Comparison of ENCODE assay signal across 1 cellular context in the genomic region with DNA sequence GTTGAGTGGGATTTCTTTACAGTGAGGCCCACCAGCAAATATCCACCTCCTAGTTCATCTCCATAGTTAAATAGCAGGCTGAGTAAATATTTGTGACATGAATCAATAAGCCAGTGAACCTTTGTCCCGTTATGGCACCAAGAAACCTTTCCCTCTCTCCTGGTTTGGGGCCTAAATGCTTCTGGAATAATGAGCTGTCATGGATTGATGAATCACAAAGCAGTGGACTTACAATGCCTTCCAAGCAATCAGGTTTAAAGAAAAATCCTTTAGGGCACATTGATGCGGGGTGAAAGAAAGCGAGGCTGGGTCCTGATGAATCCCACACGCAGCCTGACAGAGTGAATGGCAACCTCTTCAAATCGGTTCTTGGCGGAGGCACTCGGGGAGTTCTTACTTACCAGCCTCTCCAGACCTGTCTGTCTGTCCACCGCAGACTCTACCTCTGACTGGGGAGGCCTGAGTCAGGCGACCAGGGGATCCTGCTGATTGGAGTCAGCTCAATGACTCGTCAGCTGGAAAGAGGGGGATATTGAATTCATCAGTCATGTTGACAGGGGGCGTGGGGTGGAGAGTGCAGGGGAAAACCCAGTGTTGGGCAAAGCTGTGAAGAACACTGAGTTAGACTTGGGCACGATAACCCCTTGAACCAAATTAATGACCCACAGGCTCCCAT.
TF ChIP-seq lines count a peak whose summit lies in the region.

No MANE protein-coding gene starts in this region.

TF ChIP-seq in HepG2, 621 proteins besides CTCF, POLR2A, EP300 and RAD21 (continued from another document and continues in another):
- TF ChIP-seq, protein P1, sequence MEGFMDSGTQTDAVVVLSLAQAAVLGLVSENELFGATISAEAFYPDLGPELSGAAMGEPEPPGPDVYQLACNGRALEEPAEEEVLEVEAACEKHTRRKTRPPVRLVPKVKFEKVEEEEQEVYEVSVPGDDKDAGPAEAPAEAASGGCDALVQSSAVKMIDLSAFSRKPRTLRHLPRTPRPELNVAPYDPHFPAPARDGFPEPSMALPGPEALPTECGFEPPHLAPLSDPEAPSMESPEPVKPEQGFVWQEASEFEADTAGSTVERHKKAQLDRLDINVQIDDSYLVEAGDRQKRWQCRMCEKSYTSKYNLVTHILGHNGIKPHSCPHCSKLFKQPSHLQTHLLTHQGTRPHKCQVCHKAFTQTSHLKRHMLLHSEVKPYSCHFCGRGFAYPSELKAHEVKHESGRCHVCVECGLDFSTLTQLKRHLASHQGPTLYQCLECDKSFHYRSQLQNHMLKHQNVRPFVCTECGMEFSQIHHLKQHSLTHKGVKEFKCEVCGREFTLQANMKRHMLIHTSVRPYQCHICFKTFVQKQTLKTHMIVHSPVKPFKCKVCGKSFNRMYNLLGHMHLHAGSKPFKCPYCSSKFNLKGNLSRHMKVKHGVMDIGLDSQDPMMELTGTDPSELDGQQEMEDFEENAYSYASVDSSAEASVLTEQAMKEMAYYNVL (CRISPR knock-in tag; IDR thresholded peaks at IDR 0.05; ENCODE audit: borderline replicate concordance): no peak; the same call in 1 of the 2 replicates
- no peak for TF ChIP-seq NR1H2 (CRISPR knock-in tag; IDR thresholded peaks at IDR 0.05; ENCODE audit: borderline replicate concordance, low read depth)
- no peak for TF ChIP-seq PCBP2 (optimal IDR thresholded peaks at IDR 0.05; ENCODE audit: low read depth, low read length, poor library complexity, severe bottlenecking)
- peak; percentile 91 for TF ChIP-seq FOXA3 (CRISPR knock-in tag; IDR thresholded peaks at IDR 0.05)
- no peak for TF ChIP-seq PHF20 (CRISPR knock-in tag; IDR thresholded peaks at IDR 0.05)
- TF ChIP-seq, protein P2, sequence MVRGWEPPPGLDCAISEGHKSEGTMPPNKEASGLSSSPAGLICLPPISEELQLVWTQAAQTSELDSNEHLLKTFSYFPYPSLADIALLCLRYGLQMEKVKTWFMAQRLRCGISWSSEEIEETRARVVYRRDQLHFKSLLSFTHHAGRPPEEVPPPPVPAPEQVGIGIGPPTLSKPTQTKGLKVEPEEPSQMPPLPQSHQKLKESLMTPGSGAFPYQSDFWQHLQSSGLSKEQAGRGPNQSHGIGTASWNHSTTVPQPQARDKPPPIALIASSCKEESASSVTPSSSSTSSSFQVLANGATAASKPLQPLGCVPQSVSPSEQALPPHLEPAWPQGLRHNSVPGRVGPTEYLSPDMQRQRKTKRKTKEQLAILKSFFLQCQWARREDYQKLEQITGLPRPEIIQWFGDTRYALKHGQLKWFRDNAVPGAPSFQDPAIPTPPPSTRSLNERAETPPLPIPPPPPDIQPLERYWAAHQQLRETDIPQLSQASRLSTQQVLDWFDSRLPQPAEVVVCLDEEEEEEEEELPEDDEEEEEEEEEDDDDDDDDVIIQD (CRISPR knock-in tag; IDR thresholded peaks at IDR 0.05; ENCODE audit: low read depth): peak; percentile 84; the same call in 1 of the 2 replicates
- peak; percentile 83; the same call in 1 of the 2 replicates for TF ChIP-seq FOXJ3 (CRISPR knock-in tag; IDR thresholded peaks at IDR 0.05; ENCODE audit: borderline replicate concordance)
- peak; percentile 80 for TF ChIP-seq GFI1 (CRISPR knock-in tag; IDR thresholded peaks at IDR 0.05; ENCODE audit: borderline replicate concordance)
- TF ChIP-seq ARNT (IDR thresholded peaks at IDR 0.05): no peak
- 0 out of 2 replicates have a peak, but pooled peaks have one; percentile 33 for TF ChIP-seq ZNF317 (CRISPR knock-in tag; IDR thresholded peaks at IDR 0.05)
- no peak for TF ChIP-seq JARID2 (CRISPR knock-in tag; IDR thresholded peaks at IDR 0.05; ENCODE audit: insufficient replicate concordance)
- peak; percentile 15 for TF ChIP-seq YY1 (IDR thresholded peaks at IDR 0.05; ENCODE audit: insufficient read depth, insufficient replicate concordance, low read depth, low read length)
- TF ChIP-seq, protein P3, sequence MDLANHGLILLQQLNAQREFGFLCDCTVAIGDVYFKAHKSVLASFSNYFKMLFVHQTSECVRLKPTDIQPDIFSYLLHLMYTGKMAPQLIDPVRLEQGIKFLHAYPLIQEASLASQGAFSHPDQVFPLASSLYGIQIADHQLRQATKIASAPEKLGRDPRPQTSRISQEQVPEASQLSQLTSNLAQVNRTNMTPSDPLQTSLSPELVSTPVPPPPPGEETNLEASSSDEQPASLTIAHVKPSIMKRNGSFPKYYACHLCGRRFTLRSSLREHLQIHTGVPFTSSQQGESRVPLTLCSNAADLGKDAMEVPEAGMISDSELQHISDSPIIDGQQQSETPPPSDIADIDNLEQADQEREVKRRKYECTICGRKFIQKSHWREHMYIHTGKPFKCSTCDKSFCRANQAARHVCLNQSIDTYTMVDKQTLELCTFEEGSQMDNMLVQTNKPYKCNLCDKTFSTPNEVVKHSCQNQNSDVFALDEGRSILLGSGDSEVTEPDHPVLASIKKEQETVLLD (CRISPR knock-in tag; IDR thresholded peaks at IDR 0.05; ENCODE audit: low read depth): no peak
- TF ChIP-seq RELA (CRISPR knock-in tag; IDR thresholded peaks at IDR 0.05): peak; percentile 93; the same call in 1 of the 2 replicates
- no peak for TF ChIP-seq ZNF792 (CRISPR knock-in tag; IDR thresholded peaks at IDR 0.05)
- TF ChIP-seq RXRB (CRISPR knock-in tag; IDR thresholded peaks at IDR 0.05; ENCODE audit: borderline replicate concordance): peak; percentile 66
- TF ChIP-seq, protein P4, sequence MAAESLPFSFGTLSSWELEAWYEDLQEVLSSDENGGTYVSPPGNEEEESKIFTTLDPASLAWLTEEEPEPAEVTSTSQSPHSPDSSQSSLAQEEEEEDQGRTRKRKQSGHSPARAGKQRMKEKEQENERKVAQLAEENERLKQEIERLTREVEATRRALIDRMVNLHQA (CRISPR knock-in tag; IDR thresholded peaks at IDR 0.05): no peak
- peak; percentile 69 for TF ChIP-seq BCL6 (CRISPR knock-in tag; IDR thresholded peaks at IDR 0.05)
- no peak for TF ChIP-seq KDM5B (CRISPR knock-in tag; IDR thresholded peaks at IDR 0.05; ENCODE audit: borderline replicate concordance)
- no peak for TF ChIP-seq ZNF136 (CRISPR knock-in tag; IDR thresholded peaks at IDR 0.05; ENCODE audit: low read depth)
- TF ChIP-seq, protein P5, sequence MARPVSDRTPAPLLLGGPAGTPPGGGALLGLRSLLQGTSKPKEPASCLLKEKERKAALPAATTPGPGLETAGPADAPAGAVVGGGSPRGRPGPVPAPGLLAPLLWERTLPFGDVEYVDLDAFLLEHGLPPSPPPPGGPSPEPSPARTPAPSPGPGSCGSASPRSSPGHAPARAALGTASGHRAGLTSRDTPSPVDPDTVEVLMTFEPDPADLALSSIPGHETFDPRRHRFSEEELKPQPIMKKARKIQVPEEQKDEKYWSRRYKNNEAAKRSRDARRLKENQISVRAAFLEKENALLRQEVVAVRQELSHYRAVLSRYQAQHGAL (CRISPR knock-in tag; IDR thresholded peaks at IDR 0.05; ENCODE audit: not compliant biosample characterization): no peak
- TF ChIP-seq, protein P6, sequence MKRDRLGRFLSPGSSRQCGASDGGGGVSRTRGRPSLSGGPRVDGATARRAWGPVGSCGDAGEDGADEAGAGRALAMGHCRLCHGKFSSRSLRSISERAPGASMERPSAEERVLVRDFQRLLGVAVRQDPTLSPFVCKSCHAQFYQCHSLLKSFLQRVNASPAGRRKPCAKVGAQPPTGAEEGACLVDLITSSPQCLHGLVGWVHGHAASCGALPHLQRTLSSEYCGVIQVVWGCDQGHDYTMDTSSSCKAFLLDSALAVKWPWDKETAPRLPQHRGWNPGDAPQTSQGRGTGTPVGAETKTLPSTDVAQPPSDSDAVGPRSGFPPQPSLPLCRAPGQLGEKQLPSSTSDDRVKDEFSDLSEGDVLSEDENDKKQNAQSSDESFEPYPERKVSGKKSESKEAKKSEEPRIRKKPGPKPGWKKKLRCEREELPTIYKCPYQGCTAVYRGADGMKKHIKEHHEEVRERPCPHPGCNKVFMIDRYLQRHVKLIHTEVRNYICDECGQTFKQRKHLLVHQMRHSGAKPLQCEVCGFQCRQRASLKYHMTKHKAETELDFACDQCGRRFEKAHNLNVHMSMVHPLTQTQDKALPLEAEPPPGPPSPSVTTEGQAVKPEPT (CRISPR knock-in tag; IDR thresholded peaks at IDR 0.05; ENCODE audit: low read depth): no peak
- TF ChIP-seq HOXA3 (CRISPR knock-in tag; IDR thresholded peaks at IDR 0.05): peak; percentile 81
- TF ChIP-seq, protein P7, sequence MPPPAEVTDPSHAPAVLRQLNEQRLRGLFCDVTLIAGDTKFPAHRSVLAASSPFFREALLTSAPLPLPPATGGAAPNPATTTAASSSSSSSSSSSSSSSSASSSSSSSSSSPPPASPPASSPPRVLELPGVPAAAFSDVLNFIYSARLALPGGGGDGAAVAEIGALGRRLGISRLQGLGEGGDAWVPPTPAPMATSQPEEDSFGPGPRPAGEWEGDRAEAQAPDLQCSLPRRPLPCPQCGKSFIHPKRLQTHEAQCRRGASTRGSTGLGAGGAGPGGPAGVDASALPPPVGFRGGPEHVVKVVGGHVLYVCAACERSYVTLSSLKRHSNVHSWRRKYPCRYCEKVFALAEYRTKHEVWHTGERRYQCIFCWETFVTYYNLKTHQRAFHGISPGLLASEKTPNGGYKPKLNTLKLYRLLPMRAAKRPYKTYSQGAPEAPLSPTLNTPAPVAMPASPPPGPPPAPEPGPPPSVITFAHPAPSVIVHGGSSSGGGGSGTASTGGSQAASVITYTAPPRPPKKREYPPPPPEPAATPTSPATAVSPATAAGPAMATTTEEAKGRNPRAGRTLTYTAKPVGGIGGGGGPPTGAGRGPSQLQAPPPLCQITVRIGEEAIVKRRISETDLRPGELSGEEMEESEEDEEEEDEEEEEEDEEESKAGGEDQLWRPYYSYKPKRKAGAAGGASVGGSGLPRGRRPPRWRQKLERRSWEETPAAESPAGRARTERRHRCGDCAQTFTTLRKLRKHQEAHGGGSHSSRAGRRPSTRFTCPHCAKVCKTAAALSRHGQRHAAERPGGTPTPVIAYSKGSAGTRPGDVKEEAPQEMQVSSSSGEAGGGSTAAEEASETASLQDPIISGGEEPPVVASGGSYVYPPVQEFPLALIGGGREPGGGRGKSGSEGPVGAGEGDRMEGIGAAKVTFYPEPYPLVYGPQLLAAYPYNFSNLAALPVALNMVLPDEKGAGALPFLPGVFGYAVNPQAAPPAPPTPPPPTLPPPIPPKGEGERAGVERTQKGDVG (CRISPR knock-in tag; IDR thresholded peaks at IDR 0.05; ENCODE audit: borderline replicate concordance): 0 out of 2 replicates have a peak, but pooled peaks have one; percentile 27
- TF ChIP-seq ZNF430 (CRISPR knock-in tag; IDR thresholded peaks at IDR 0.05): peak; percentile 5; the same call in 1 of the 2 replicates
- TF ChIP-seq ELF3 (CRISPR knock-in tag; IDR thresholded peaks at IDR 0.05): 0 out of 2 replicates have a peak, but pooled peaks have one; percentile 27
- TF ChIP-seq, protein P8, sequence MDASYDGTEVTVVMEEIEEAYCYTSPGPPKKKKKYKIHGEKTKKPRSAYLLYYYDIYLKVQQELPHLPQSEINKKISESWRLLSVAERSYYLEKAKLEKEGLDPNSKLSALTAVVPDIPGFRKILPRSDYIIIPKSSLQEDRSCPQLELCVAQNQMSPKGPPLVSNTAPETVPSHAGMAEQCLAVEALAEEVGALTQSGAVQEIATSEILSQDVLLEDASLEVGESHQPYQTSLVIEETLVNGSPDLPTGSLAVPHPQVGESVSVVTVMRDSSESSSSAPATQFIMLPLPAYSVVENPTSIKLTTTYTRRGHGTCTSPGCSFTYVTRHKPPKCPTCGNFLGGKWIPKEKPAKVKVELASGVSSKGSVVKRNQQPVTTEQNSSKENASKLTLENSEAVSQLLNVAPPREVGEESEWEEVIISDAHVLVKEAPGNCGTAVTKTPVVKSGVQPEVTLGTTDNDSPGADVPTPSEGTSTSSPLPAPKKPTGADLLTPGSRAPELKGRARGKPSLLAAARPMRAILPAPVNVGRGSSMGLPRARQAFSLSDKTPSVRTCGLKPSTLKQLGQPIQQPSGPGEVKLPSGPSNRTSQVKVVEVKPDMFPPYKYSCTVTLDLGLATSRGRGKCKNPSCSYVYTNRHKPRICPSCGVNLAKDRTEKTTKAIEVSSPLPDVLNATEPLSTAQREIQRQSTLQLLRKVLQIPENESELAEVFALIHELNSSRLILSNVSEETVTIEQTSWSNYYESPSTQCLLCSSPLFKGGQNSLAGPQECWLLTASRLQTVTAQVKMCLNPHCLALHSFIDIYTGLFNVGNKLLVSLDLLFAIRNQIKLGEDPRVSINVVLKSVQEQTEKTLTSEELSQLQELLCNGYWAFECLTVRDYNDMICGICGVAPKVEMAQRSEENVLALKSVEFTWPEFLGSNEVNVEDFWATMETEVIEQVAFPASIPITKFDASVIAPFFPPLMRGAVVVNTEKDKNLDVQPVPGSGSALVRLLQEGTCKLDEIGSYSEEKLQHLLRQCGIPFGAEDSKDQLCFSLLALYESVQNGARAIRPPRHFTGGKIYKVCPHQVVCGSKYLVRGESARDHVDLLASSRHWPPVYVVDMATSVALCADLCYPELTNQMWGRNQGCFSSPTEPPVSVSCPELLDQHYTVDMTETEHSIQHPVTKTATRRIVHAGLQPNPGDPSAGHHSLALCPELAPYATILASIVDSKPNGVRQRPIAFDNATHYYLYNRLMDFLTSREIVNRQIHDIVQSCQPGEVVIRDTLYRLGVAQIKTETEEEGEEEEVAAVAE (CRISPR knock-in tag; IDR thresholded peaks at IDR 0.05; ENCODE audit: borderline replicate concordance): 0 out of 2 replicates have a peak, but pooled peaks have one; percentile 34
- no peak for TF ChIP-seq NFE2L1 (CRISPR knock-in tag; IDR thresholded peaks at IDR 0.05; ENCODE audit: borderline replicate concordance)
- peak; percentile 17; the same call in 1 of the 2 replicates for TF ChIP-seq ZNF747 (CRISPR knock-in tag; IDR thresholded peaks at IDR 0.05; ENCODE audit: borderline replicate concordance)
- TF ChIP-seq ZNF570 (CRISPR knock-in tag; IDR thresholded peaks at IDR 0.05; ENCODE audit: borderline replicate concordance): no peak
- TF ChIP-seq MIER3 (CRISPR knock-in tag; IDR thresholded peaks at IDR 0.05; ENCODE audit: borderline replicate concordance): peak; percentile 80; the same call in 1 of the 2 replicates
- TF ChIP-seq PTBP1 (IDR thresholded peaks at IDR 0.05; ENCODE audit: low read depth, low read length, poor library complexity, severe bottlenecking): no peak
- 0 out of 2 replicates have a peak, but pooled peaks have one; percentile 38 for TF ChIP-seq KLF6 (CRISPR knock-in tag; IDR thresholded peaks at IDR 0.05)
- TF ChIP-seq ZNF484 (CRISPR knock-in tag; IDR thresholded peaks at IDR 0.05; ENCODE audit: borderline replicate concordance, low read depth): no peak
- no peak for TF ChIP-seq MYNN (CRISPR knock-in tag; IDR thresholded peaks at IDR 0.05; ENCODE audit: low read depth)
- TF ChIP-seq TBL1XR1 (IDR thresholded peaks at IDR 0.05; ENCODE audit: borderline replicate concordance, low read length, partially characterized antibody): peak; percentile 55
- TF ChIP-seq ZNF460 (CRISPR knock-in tag; IDR thresholded peaks at IDR 0.05; ENCODE audit: borderline replicate concordance): no peak
- TF ChIP-seq, protein P9, sequence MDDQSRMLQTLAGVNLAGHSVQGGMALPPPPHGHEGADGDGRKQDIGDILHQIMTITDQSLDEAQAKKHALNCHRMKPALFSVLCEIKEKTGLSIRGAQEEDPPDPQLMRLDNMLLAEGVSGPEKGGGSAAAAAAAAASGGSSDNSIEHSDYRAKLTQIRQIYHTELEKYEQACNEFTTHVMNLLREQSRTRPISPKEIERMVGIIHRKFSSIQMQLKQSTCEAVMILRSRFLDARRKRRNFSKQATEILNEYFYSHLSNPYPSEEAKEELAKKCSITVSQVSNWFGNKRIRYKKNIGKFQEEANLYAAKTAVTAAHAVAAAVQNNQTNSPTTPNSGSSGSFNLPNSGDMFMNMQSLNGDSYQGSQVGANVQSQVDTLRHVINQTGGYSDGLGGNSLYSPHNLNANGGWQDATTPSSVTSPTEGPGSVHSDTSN (CRISPR knock-in tag; IDR thresholded peaks at IDR 0.05; ENCODE audit: borderline replicate concordance): no peak
- TF ChIP-seq TEAD2 (CRISPR knock-in tag; IDR thresholded peaks at IDR 0.05): no peak
- peak; percentile 75; the same call in 1 of the 2 replicates for TF ChIP-seq TBX3 (IDR thresholded peaks at IDR 0.05; ENCODE audit: borderline replicate concordance)
- TF ChIP-seq CBX1 (IDR thresholded peaks at IDR 0.05; ENCODE audit: low read depth): no peak
- TF ChIP-seq FOSL2 (CRISPR knock-in tag; IDR thresholded peaks at IDR 0.05): peak; percentile 87
- TF ChIP-seq HIVEP1 (CRISPR knock-in tag; IDR thresholded peaks at IDR 0.05): no peak
